ENCODE assay signal across 15 cellular contexts in genomic region chrX:16125520-16126149, GRCh38. TPM values are rescaled to one million over a fixed set of nuclear protein-coding genes. Genes with fewer than 3 reads are reported as not detected.
DNase-seq lines count a peak whose midpoint lies in the region; ATAC-seq, FAIRE-seq and TF ChIP-seq lines count a peak whose summit lies in the region.
"Had no signal": no experiment of that assay in that cellular context is flagged by ENCODE, and none has a peak within 500 bp of the region (broad histone marks: within the 10 kb centered on the region; RNA-seq: fewer than 3 reads in every experiment).

No MANE protein-coding gene starts in this region.

- no peak for FAIRE-seq in small intestine (lab: Jason Lieb, UNC)

- H3K4me3 ChIP-seq in esophagus muscularis mucosa (peak overlapping the region; percentile 34 to 54 (median 44)), small intestine (ENCODE audit: low read depth in 1 of 2, low read length in 2 of 2) (no peak overlapping the region)
- H3K4me3 ChIP-seq: upper lobe of left lung had no signal

- H3K9me3 ChIP-seq in esophagus muscularis mucosa (no peaks in the 10 kb centered on the region), small intestine (ENCODE audit: control insufficient read depth, low read depth) (no peaks in the 10 kb centered on the region)
- H3K9me3 ChIP-seq: upper lobe of left lung had no signal

- H3K27ac ChIP-seq in esophagus muscularis mucosa (replicated peaks in 1 of 4) = peak overlapping the region; percentile 30 to 54 (median 49)
- H3K27ac ChIP-seq in small intestine (ENCODE audit: low read depth in 1 of 2, low read length in 1 of 2) = no peak overlapping the region
- H3K27ac ChIP-seq: HL-60, upper lobe of left lung had no signal

- H3K36me3 ChIP-seq in esophagus muscularis mucosa (no peaks in the 10 kb centered on the region), small intestine (ENCODE audit: control insufficient read depth in 2 of 2, insufficient read depth in 2 of 2, low read length in 2 of 2) (no peaks in the 10 kb centered on the region)
- H3K36me3 ChIP-seq: upper lobe of left lung had no signal

- H3K4me1 ChIP-seq in esophagus muscularis mucosa = peaks cover 0 to 7% (median 0%) of the 10 kb centered on the region in 4 donors
- H3K4me1 ChIP-seq in small intestine (ENCODE audit: control insufficient read depth in 2 of 2, insufficient read depth in 1 of 2, low read depth in 1 of 2, low read length in 1 of 2) = no peaks in the 10 kb centered on the region
- H3K4me1 ChIP-seq: upper lobe of left lung had no signal

- DNase-seq in NCI-H1105 treated with DMSO at 0.1 percent for 48 hours (lab: John Stamatoyannopoulos, UW) (peak; percentile 27), NCI-H1105 (lab: John Stamatoyannopoulos, UW) (no peak), NCI-H524 (lab: John Stamatoyannopoulos, UW) (peak; percentile 16 to 79), esophagus muscularis mucosa (ENCODE audit: extremely low spot score) (no peak), small intestine (peak; percentile 41), dedifferentiated amniotic fluid mesenchymal stem cell (ENCODE audit: extremely low spot score) (no peak)
- DNase-seq: activated CD4-positive, alpha-beta T cell treated with anti-CD3 and anti-CD28 coated beads, Interleukin-2, amount 50 U/mL, for 48 hours; aorta; DMS79 treated with DMSO at 0.1 percent for 48 hours; upper lobe of left lung had no signal

- intact Hi-C loops in esophagus muscularis mucosa (cut with DNase I) = no loop called here

- TF ChIP-seq EP300 in esophagus muscularis mucosa (IDR thresholded peaks at IDR 0.05) = no peak

- no peak for TF ChIP-seq CTCF in esophagus muscularis mucosa (IDR thresholded peaks at IDR 0.05)

- WGBS in esophagus muscularis mucosa = 70% methylated on average over 5 of the region's 5 CpGs
- WGBS in small intestine, 3 donors = 15 to 38% (median 31%) methylated on average over 5 of the region's 5 CpGs

- TF ChIP-seq POLR2A in esophagus muscularis mucosa (IDR thresholded peaks at IDR 0.05; ENCODE audit: low read depth) = no peak

- H3K27me3 ChIP-seq in esophagus muscularis mucosa = no peaks in the 10 kb centered on the region
- no peaks in the 10 kb centered on the region for H3K27me3 ChIP-seq in small intestine (ENCODE audit: control insufficient read depth in 2 of 2, insufficient read depth in 2 of 2, low read length in 2 of 2)
- H3K27me3 ChIP-seq: upper lobe of left lung had no signal

- ATAC-seq in GM21381 (IDR thresholded peaks at IDR 0.05; ENCODE audit: unreplicated experiment) (no peak), HG03097 (IDR thresholded peaks at IDR 0.05; ENCODE audit: low FRiP score, unreplicated experiment) (no peak)

RNA-seq across cellular contexts. Expression of gene GRPR, which starts 2.3 kb away (rescaled TPM):
- total RNA-seq in esophagus muscularis mucosa = 10 to 100 TPM in 3 of 4 donors, 1 to 10 TPM in 1; 7.8 to 15.0 (median 12.4) TPM
- polyA plus RNA-seq in small intestine = under 1 TPM in 1 of 3 donors, not detected in 2; 0.06 TPM
- total RNA-seq: lower leg skin had no signal
- polyA plus RNA-seq: aorta had no signal

RNA-seq across cellular contexts. Expression of gene MAGEB17, which starts 41.6 kb away (rescaled TPM):
- 1 to 10 TPM in 2 of 4 donors, under 1 TPM in 2; 0.50 to 2.1 (median 1.3) TPM for total RNA-seq in esophagus muscularis mucosa
- polyA plus RNA-seq in small intestine = not detected
- total RNA-seq: A673, aorta, lower leg skin, upper lobe of left lung had no signal
- polyA plus RNA-seq: aorta had no signal

Comparison
In these comparisons a context has a peak if more than half of its experiments do, and no peak if none do; other contexts are left out.
1. DNase-seq: peak in NCI-H1105 treated with DMSO at 0.1 percent for 48 hours (single experiment), NCI-H524 (2 of 2) and small intestine (single experiment); none in NCI-H1105 (single experiment), esophagus muscularis mucosa (single experiment) and dedifferentiated amniotic fluid mesenchymal stem cell (single experiment).
2. H3K27ac ChIP-seq: peak in esophagus muscularis mucosa (4 of 4); none in small intestine (0 of 2).
3. H3K4me3 ChIP-seq: peak in esophagus muscularis mucosa (4 of 4); none in small intestine (0 of 2).